ENCODE assay signal across 19 cellular contexts in the genomic region with DNA sequence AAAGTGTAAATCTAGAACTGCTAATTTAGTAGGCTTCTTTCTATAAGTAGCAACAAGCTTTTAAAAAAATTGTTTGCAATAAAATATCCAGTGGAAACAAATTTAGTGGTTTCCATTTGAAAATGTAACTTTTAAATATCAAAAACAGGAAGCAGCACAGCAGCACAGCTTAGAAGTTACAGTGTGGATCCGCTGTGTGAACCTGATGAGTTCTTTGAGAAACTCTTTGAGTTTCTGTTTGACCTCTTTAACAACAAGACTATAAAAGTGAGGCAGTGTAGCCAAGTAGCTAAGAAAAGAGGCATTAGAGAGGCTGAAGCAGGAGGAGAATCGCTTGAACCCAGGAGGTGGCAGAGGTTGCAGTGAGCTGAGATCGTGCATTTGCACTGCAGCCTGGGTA.
"Had no signal": no experiment of that assay in that cellular context is flagged by ENCODE, and none has a peak within 500 bp of the region (broad histone marks: within the 10 kb centered on the region; RNA-seq: fewer than 3 reads in every experiment).

No MANE protein-coding gene starts in this region.

- H3K27me3 ChIP-seq: esophagus muscularis mucosa, gastroesophageal sphincter, heart left ventricle, left lung, right lobe of liver, stomach, vagina had no signal

- DNase-seq: activated CD4-positive, alpha-beta T cell treated with anti-CD3 and anti-CD28 coated beads, Interleukin-2, amount 50 U/mL, for 48 hours; activated naive CD8-positive, alpha-beta T cell treated with anti-CD3 and anti-CD28 coated beads for 36 hours; amniotic stem cell; effector memory CD4-positive, alpha-beta T cell; heart left ventricle; left lung; naive B cell; right lobe of liver; small intestine; stimulated activated CD4-positive, alpha-beta T cell treated with anti-CD3 and anti-CD28 coated beads, Interleukin-4, amount 100 ng/mL, for 1 hour; stomach; trophoblast cell; WERI-Rb-1 had no signal

- H3K36me3 Mint-ChIP-seq: activated naive CD8-positive, alpha-beta T cell treated with anti-CD3 and anti-CD28 coated beads for 36 hours; naive B cell had no signal

- H3K36me3 ChIP-seq: esophagus muscularis mucosa, gastroesophageal sphincter, heart left ventricle, left lung, right lobe of liver, stomach, vagina, WERI-Rb-1 had no signal

- H3K4me1 Mint-ChIP-seq: activated naive CD8-positive, alpha-beta T cell treated with anti-CD3 and anti-CD28 coated beads for 36 hours; naive B cell had no signal

- H3K4me1 ChIP-seq: esophagus muscularis mucosa, gastroesophageal sphincter, heart left ventricle, right lobe of liver, stomach, vagina had no signal

- H3K9me3 ChIP-seq: esophagus muscularis mucosa, gastroesophageal sphincter, heart left ventricle, left lung, right lobe of liver, stomach, vagina had no signal

- H3K27ac Mint-ChIP-seq: activated naive CD8-positive, alpha-beta T cell treated with anti-CD3 and anti-CD28 coated beads for 36 hours; activated T-helper 1 cell treated with anti-CD3 and anti-CD28 coated beads, Interleukin-12 subunit alpha, Interleukin-12 subunit beta, Interleukin-2, Interleukin-4 antibody, amounts not matched to agents 30 ng/mL and 10 ng/mL and 1 ng/mL, durations not matched to agents 14 hours and 24 hours and 36 hours; dendritic cell treated with granulocyte-macrophage colony-stimulating factor and Interleukin-4, amounts not matched to agents 40 ng/mL and 50 ng/mL, for 4 days had no signal

- H3K27me3 Mint-ChIP-seq: activated naive CD8-positive, alpha-beta T cell treated with anti-CD3 and anti-CD28 coated beads for 36 hours; dendritic cell treated with granulocyte-macrophage colony-stimulating factor and Interleukin-4, amounts not matched to agents 40 ng/mL and 50 ng/mL, for 4 days had no signal

- H3K27ac ChIP-seq: esophagus muscularis mucosa, gastroesophageal sphincter, heart left ventricle, left lung, parathyroid adenoma, right lobe of liver, stomach, vagina, WERI-Rb-1 had no signal

- ATAC-seq: gastroesophageal sphincter, heart left ventricle, left lung, right lobe of liver had no signal

- H3K9me3 Mint-ChIP-seq: activated T-helper 1 cell treated with anti-CD3 and anti-CD28 coated beads, Interleukin-12 subunit alpha, Interleukin-12 subunit beta, Interleukin-2, Interleukin-4 antibody, amounts not matched to agents 30 ng/mL and 10 ng/mL and 1 ng/mL, durations not matched to agents 14 hours and 24 hours and 36 hours had no signal

- H3K4me3 Mint-ChIP-seq: activated naive CD8-positive, alpha-beta T cell treated with anti-CD3 and anti-CD28 coated beads for 36 hours; activated T-helper 1 cell treated with anti-CD3 and anti-CD28 coated beads, Interleukin-12 subunit alpha, Interleukin-12 subunit beta, Interleukin-2, Interleukin-4 antibody, amounts not matched to agents 30 ng/mL and 10 ng/mL and 1 ng/mL, durations not matched to agents 14 hours and 24 hours and 36 hours; dendritic cell treated with granulocyte-macrophage colony-stimulating factor and Interleukin-4, amounts not matched to agents 40 ng/mL and 50 ng/mL, for 4 days had no signal

- H3K4me3 ChIP-seq: esophagus muscularis mucosa, gastroesophageal sphincter, heart left ventricle, left lung, right lobe of liver, stomach, vagina had no signal
